ENCODE assay signal across 12 cellular contexts in genomic region chr11:130781906-130782305, GRCh38.
DNase-seq lines count a peak whose midpoint lies in the region; ATAC-seq and TF ChIP-seq lines count a peak whose summit lies in the region.
"Had no signal": no experiment of that assay in that cellular context is flagged by ENCODE, and none has a peak within 500 bp of the region (broad histone marks: within the 10 kb centered on the region; RNA-seq: fewer than 3 reads in every experiment).

No MANE protein-coding gene starts in this region.

- no peaks in the 10 kb centered on the region for H3K79me2 ChIP-seq in hepatocyte

- H3K27ac ChIP-seq in brain microvascular endothelial cell (peak overlapping the region; percentile 84), hepatocyte (peak overlapping the region; percentile 61), subcutaneous abdominal adipose tissue (ENCODE audit: low read depth, low read length) (peak overlapping the region; percentile 32)
- H3K27ac ChIP-seq: body of pancreas had no signal

- H3K4me1 ChIP-seq in hepatocyte (ENCODE audit: insufficient read depth) = peaks cover 19% of the 10 kb centered on the region
- peaks cover 0 to 18% (median 15%) of the 10 kb centered on the region in 5 donors for H3K4me1 ChIP-seq in subcutaneous abdominal adipose tissue (ENCODE audit: control insufficient read depth in 5 of 5, insufficient read depth in 5 of 5, low read length in 5 of 5)

- no peak overlapping the region for H3K4me2 ChIP-seq in hepatocyte

- H3K9ac ChIP-seq in subcutaneous abdominal adipose tissue (ENCODE audit: low read length in 5 of 5) = peak overlapping the region in 1 of 5 donors; percentile 43

- in situ Hi-C loops in brain microvascular endothelial cell (cut with HindIII; ENCODE audit: low pct_ligation_motif_present, low sequenced_read_pairs) = no loop called here

- peak; percentile 66 for DNase-seq in HT1080 (ENCODE audit: low read depth)
- peak; percentile 77 for DNase-seq in brain microvascular endothelial cell
- DNase-seq in hepatocyte (ENCODE audit: low spot score) = no peak
- no peak for DNase-seq in NCI-H1930 (lab: John Stamatoyannopoulos, UW)
- DNase-seq in MV-4-11 (lab: John Stamatoyannopoulos, UW) = no peak
- DNase-seq: activated T-cell treated with anti-CD3 and anti-CD28 coated beads for 4 hours, body of pancreas, DMS 273 treated with DMSO at 0.1 percent for 48 hours, NCI-H1436 treated with DMSO at 0.1 percent for 48 hours had no signal

- ATAC-seq in GM19035 (IDR thresholded peaks at IDR 0.05; ENCODE audit: unreplicated experiment) = no peak
- no peak for ATAC-seq in HG03521 (IDR thresholded peaks at IDR 0.05; ENCODE audit: unreplicated experiment)
- ATAC-seq: body of pancreas had no signal

- H3K27me3 ChIP-seq in brain microvascular endothelial cell (replicated peaks) (no peaks in the 10 kb centered on the region), hepatocyte (no peaks in the 10 kb centered on the region), subcutaneous abdominal adipose tissue (ENCODE audit: control insufficient read depth in 5 of 5, insufficient read depth in 4 of 5, low read length in 5 of 5) (no peaks in the 10 kb centered on the region)
- H3K27me3 ChIP-seq: body of pancreas had no signal

- TF ChIP-seq CTCF in brain microvascular endothelial cell (IDR thresholded peaks at IDR 0.05; ENCODE audit: low read depth, low read length, missing control alignments) (no peak), hepatocyte (IDR thresholded peaks at IDR 0.05; ENCODE audit: poor library complexity) (no peak)

- H4K20me1 ChIP-seq in hepatocyte (ENCODE audit: insufficient read depth, poor library complexity, severe bottlenecking) = no peaks in the 10 kb centered on the region

- no peaks in the 10 kb centered on the region for H3K9me2 ChIP-seq in hepatocyte (replicated peaks; ENCODE audit: insufficient read depth)

- H3K4me3 ChIP-seq in brain microvascular endothelial cell (ENCODE audit: low read depth, low read length) (no peak overlapping the region), hepatocyte (no peak overlapping the region), subcutaneous abdominal adipose tissue (ENCODE audit: low read depth in 1 of 5, low read length in 5 of 5) (no peak overlapping the region)
- H3K4me3 ChIP-seq: body of pancreas had no signal

- H3K9me3 ChIP-seq in hepatocyte (ENCODE audit: low read depth) (no peaks in the 10 kb centered on the region), subcutaneous abdominal adipose tissue (ENCODE audit: control insufficient read depth in 5 of 5, low read length in 5 of 5) (no peaks in the 10 kb centered on the region)
- H3K9me3 ChIP-seq: body of pancreas had no signal

- no peaks in the 10 kb centered on the region for H3K36me3 ChIP-seq in brain microvascular endothelial cell (replicated peaks)
- no peaks in the 10 kb centered on the region for H3K36me3 ChIP-seq in hepatocyte (replicated peaks; ENCODE audit: insufficient read depth, low read depth)
- no peaks in the 10 kb centered on the region for H3K36me3 ChIP-seq in subcutaneous abdominal adipose tissue (ENCODE audit: control insufficient read depth in 5 of 5, insufficient read depth in 5 of 5, low read length in 5 of 5)

- no peak overlapping the region for H2AFZ ChIP-seq in hepatocyte

- WGBS in hepatocyte (ENCODE audit: low lambda C conversion rate, missing lambda C conversion rate) = 76% methylated on average over 2 of the region's 2 CpGs

Comparison
In these comparisons a context has a peak if more than half of its experiments do, and no peak if none do; other contexts are left out.
1. DNase-seq: peak in HT1080 (single experiment) and brain microvascular endothelial cell (single experiment); none in hepatocyte (single experiment), NCI-H1930 (0 of 2) and MV-4-11 (single experiment).
2. H3K27ac ChIP-seq: peak in every context shown above with its lines; median percentile 84 in brain microvascular endothelial cell; 61 in hepatocyte; 32 in subcutaneous abdominal adipose tissue.